15 cellular contexts compared by ENCODE assay signal in genomic region chr9:107361816-107362215, GRCh38.
DNase-seq lines count a peak whose midpoint lies in the region; ATAC-seq and TF ChIP-seq lines count a peak whose summit lies in the region.
"Had no signal": no experiment of that assay in that cellular context is flagged by ENCODE, and none has a peak within 500 bp of the region (broad histone marks: within the 10 kb centered on the region; RNA-seq: fewer than 3 reads in every experiment).

No MANE protein-coding gene starts in this region.

- peak; percentile 82 for ATAC-seq in GM18868 (IDR thresholded peaks at IDR 0.05; ENCODE audit: unreplicated experiment)
- ATAC-seq in HG02610 (IDR thresholded peaks at IDR 0.05; ENCODE audit: unreplicated experiment), result peak; percentile 59
- ATAC-seq in body of pancreas, result peak; percentile 68

- H3K9me3 ChIP-seq in body of pancreas, result no peaks in the 10 kb centered on the region

- DNase-seq in body of pancreas, result peak in 1 of 4 donors; percentile 27
- DNase-seq in mesenteric fat pad (ENCODE audit: low spot score), result peak; percentile 51
- no peak for DNase-seq in occipital lobe (lab: John Stamatoyannopoulos, UW)
- no peak for DNase-seq in posterior vena cava (ENCODE audit: low spot score)
- no peak for DNase-seq in stimulated activated CD4-positive, alpha-beta T cell treated with anti-CD3 and anti-CD28 coated beads, Interleukin-4, amount 100 ng/mL, for 4 hours
- no peak for DNase-seq in middle frontal gyrus (ENCODE audit: extremely low spot score, low spot score)
- DNase-seq: CD4-positive, alpha-beta T cell; DND-41; GDM1; MV-4-11; NCI-H1436 treated with DMSO at 0.1 percent for 48 hours; NCI-H2227 treated with DMSO at 0.1 percent for 48 hours; NCI-H524 treated with DMSO at 0.1 percent for 48 hours had no signal

- no peak for TF ChIP-seq POLR2A in body of pancreas (IDR thresholded peaks at IDR 0.05)

- H3K36me3 ChIP-seq in body of pancreas (replicated peaks in 1 of 2; ENCODE audit: insufficient read depth in 1 of 2, low read depth in 2 of 2), result no peaks in the 10 kb centered on the region

- H3K4me3 ChIP-seq in body of pancreas, result no peak overlapping the region

- WGBS in body of pancreas, 2 donors, result 45 to 54% methylated on average over 4 of the region's 4 CpGs

- no peak for TF ChIP-seq CTCF in body of pancreas (IDR thresholded peaks at IDR 0.05)

- intact Hi-C loops in body of pancreas (cut with DNase I), result no loop called here
- intact Hi-C loops in posterior vena cava (cut with DNase I), result loop anchor here in 1 of 2 donors (1.0 kb wide), 1 partner anchor 26 kb away; no protein-coding TSS in a partner anchor

- H3K27ac ChIP-seq in body of pancreas, result no peak overlapping the region

- peaks cover 3% of the 10 kb centered on the region for H3K4me1 ChIP-seq in body of pancreas

- no peaks in the 10 kb centered on the region for H3K27me3 ChIP-seq in body of pancreas
